Comparison of ENCODE assay signal across 14 cellular contexts in genomic region chr5:345404-346195, GRCh38. TPM values are rescaled to one million over a fixed set of nuclear protein-coding genes. Genes with fewer than 3 reads are reported as not detected.
A peak's percentile ranks its signal among the peaks of the same experiment; 100 is the strongest.
DNase-seq lines count a peak whose midpoint lies in the region; ATAC-seq and TF ChIP-seq lines count a peak whose summit lies in the region.
"Had no signal": no experiment of that assay in that cellular context is flagged by ENCODE, and none has a peak within 500 bp of the region (broad histone marks: within the 10 kb centered on the region; RNA-seq: fewer than 3 reads in every experiment).

No MANE protein-coding gene starts in this region.

- POLR2A ChIA-PET in activated CD8-positive, alpha-beta T cell treated with anti-CD3 and anti-CD28 coated beads for 36 hours (lab: Charles Lee), result interaction anchor here (0.6 to 1.8 kb wide), 7 partner anchors 9 to 47 kb away, joined by 3 to 6 read pairs (median 4); no protein-coding TSS in a partner anchor

- peaks cover 24% of the 10 kb centered on the region for H3K4me1 Mint-ChIP-seq in activated CD8-positive, alpha-beta T cell treated with anti-CD3 and anti-CD28 coated beads for 36 hours (ENCODE audit: low read depth)

- no peaks in the 10 kb centered on the region for H3K9me3 Mint-ChIP-seq in activated CD8-positive, alpha-beta T cell treated with anti-CD3 and anti-CD28 coated beads for 36 hours

- H3K36me3 Mint-ChIP-seq in activated CD8-positive, alpha-beta T cell treated with anti-CD3 and anti-CD28 coated beads for 36 hours (ENCODE audit: low read depth), result peaks cover 31% of the 10 kb centered on the region
- H3K36me3 Mint-ChIP-seq: CD4-positive, CD25-positive, alpha-beta regulatory T cell had no signal

- H3K27ac Mint-ChIP-seq in activated CD8-positive, alpha-beta T cell treated with anti-CD3 and anti-CD28 coated beads for 36 hours, result peak overlapping the region; percentile 3
- H3K27ac Mint-ChIP-seq: CD4-positive, CD25-positive, alpha-beta regulatory T cell; naive B cell had no signal

- intact Hi-C loops in activated CD8-positive, alpha-beta T cell treated with anti-CD3 and anti-CD28 coated beads for 36 hours (cut with micrococcal nuclease), result loop anchor here (10.0 kb wide), 1 partner anchor 49 kb away; no protein-coding TSS in a partner anchor

- CTCF ChIA-PET in activated CD8-positive, alpha-beta T cell treated with anti-CD3 and anti-CD28 coated beads for 36 hours (lab: Charles Lee), result interaction anchor here (1.0 to 1.3 kb wide), 2 partner anchors 9 to 28 kb away, joined by 3 to 4 read pairs; no protein-coding TSS in a partner anchor

- peak; percentile 57 for DNase-seq in AG08395 (ENCODE audit: low spot score)
- DNase-seq in ELF-1 (ENCODE audit: low read depth, low spot score), result peak; percentile 81
- no peak for DNase-seq in activated CD8-positive, alpha-beta T cell treated with anti-CD3 and anti-CD28 coated beads for 36 hours
- DNase-seq in iPS-NIHi11 (ENCODE audit: low spot score), result peak; percentile 64
- DNase-seq in NCI-H82 (lab: John Stamatoyannopoulos, UW), result no peak
- no peak for DNase-seq in kidney glomerular epithelial cell (lab: John Stamatoyannopoulos, UW)
- no peak for DNase-seq in ureter (ENCODE audit: low spot score)
- no peak for DNase-seq in SKM-1 treated with dmso at 0.1 percent for 144 hours (lab: John Stamatoyannopoulos, UW; ENCODE audit: unreplicated experiment)
- DNase-seq: activated T-cell treated with anti-CD3 and anti-CD28 coated beads for 4 hours, GF-D8, naive B cell, NCI-H510A had no signal

- ATAC-seq in activated CD8-positive, alpha-beta T cell treated with anti-CD3 and anti-CD28 coated beads for 36 hours, result no peak
- ATAC-seq: gastroesophageal sphincter had no signal

- H3K27me3 Mint-ChIP-seq in activated CD8-positive, alpha-beta T cell treated with anti-CD3 and anti-CD28 coated beads for 36 hours, result peaks cover 1% of the 10 kb centered on the region

- peak overlapping the region; percentile 49 for H3K4me3 Mint-ChIP-seq in activated CD8-positive, alpha-beta T cell treated with anti-CD3 and anti-CD28 coated beads for 36 hours

- no peak for TF ChIP-seq CTCF in activated CD8-positive, alpha-beta T cell treated with anti-CD3 and anti-CD28 coated beads for 36 hours (IDR thresholded peaks at IDR 0.05)

RNA-seq across cellular contexts. Expression of gene AHRR, which starts 24.1 kb away (rescaled TPM):
- total RNA-seq in activated CD8-positive, alpha-beta T cell treated with anti-CD3 and anti-CD28 coated beads for 36 hours, result 10 to 100 TPM; 26.3 to 27.9 TPM
- total RNA-seq in ureter, result 7.4 TPM

Comparison
In these comparisons a context has a peak if more than half of its experiments do, and no peak if none do; other contexts are left out.
1. DNase-seq: peak in AG08395 (single experiment), ELF-1 (single experiment) and iPS-NIHi11 (single experiment); none in activated CD8-positive, alpha-beta T cell treated with anti-CD3 and anti-CD28 coated beads for 36 hours (single experiment), NCI-H82 (single experiment), kidney glomerular epithelial cell (single experiment), ureter (single experiment) and SKM-1 treated with dmso at 0.1 percent for 144 hours (single experiment).